23 cellular contexts compared by ENCODE assay signal in the genomic region with DNA sequence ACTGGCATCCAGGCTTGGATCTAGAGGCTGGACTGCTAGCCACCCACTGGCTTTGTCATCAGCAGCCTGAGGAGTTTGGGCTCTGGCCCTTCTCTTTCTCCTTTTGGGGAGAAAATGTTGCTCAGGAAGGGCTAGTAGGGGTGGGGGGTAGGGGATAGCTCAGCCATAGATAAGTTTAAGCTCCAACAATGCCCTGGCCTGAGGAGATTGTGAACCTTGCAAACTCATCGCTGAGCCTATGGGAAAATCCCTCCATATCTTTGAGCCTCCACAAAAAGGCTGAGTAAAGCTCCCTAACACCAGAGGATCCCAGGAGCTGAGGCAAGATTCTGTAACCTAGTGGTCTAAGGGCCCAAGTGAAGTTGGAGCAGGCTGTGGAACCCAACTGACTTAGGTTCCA. TPM values are rescaled to one million over a fixed set of nuclear protein-coding genes. Genes with fewer than 3 reads are reported as not detected.
A peak's percentile ranks its signal among the peaks of the same experiment; 100 is the strongest.
DNase-seq lines count a peak whose midpoint lies in the region; ATAC-seq and TF ChIP-seq lines count a peak whose summit lies in the region.
"Had no signal": no experiment of that assay in that cellular context is flagged by ENCODE, and none has a peak within 500 bp of the region (broad histone marks: within the 10 kb centered on the region; RNA-seq: fewer than 3 reads in every experiment).

No MANE protein-coding gene starts in this region.

- intact Hi-C loops in activated CD8-positive, alpha-beta T cell treated with anti-CD3 and anti-CD28 coated beads for 36 hours (cut with micrococcal nuclease): no loop called here

- H3K36me3 ChIP-seq in effector memory CD4-positive, alpha-beta T cell (ENCODE audit: control insufficient read depth, insufficient read depth, low read length): no peaks in the 10 kb centered on the region
- H3K36me3 ChIP-seq: BE2C had no signal

- no peak overlapping the region for H3K4me3 Mint-ChIP-seq in activated CD8-positive, alpha-beta T cell treated with anti-CD3 and anti-CD28 coated beads for 36 hours
- H3K4me3 Mint-ChIP-seq in activated CD8-positive, alpha-beta T cell treated with anti-CD3 and anti-CD28 coated beads, Interleukin-2, amount 10 ng/mL, durations not matched to agents 7 days and 5 days: no peak overlapping the region
- H3K4me3 Mint-ChIP-seq in IgD-negative memory B cell (no peak overlapping the region), T-helper 17 cell (no peak overlapping the region)
- H3K4me3 Mint-ChIP-seq: CD4-positive, alpha-beta memory T cell; HFFc6 had no signal

- no peak overlapping the region for H3K4me3 ChIP-seq in effector memory CD4-positive, alpha-beta T cell (ENCODE audit: insufficient read depth, low read depth, low read length, poor library complexity, severe bottlenecking)
- H3K4me3 ChIP-seq: A549; BLaER1 treated with 17β-estradiol and CSF1 and Interleukin-3, amounts not matched to agents 10 nM and 100 nM; HAP-1 had no signal

- H3K9me3 Mint-ChIP-seq in activated CD8-positive, alpha-beta T cell treated with anti-CD3 and anti-CD28 coated beads for 36 hours: no peaks in the 10 kb centered on the region
- no peaks in the 10 kb centered on the region for H3K9me3 Mint-ChIP-seq in activated CD8-positive, alpha-beta T cell treated with anti-CD3 and anti-CD28 coated beads, Interleukin-2, amount 10 ng/mL, durations not matched to agents 7 days and 5 days (ENCODE audit: insufficient read depth)
- H3K9me3 Mint-ChIP-seq in IgD-negative memory B cell: no peaks in the 10 kb centered on the region
- H3K9me3 Mint-ChIP-seq: CD4-positive, alpha-beta memory T cell had no signal

- TF ChIP-seq CTCF in activated CD8-positive, alpha-beta T cell treated with anti-CD3 and anti-CD28 coated beads for 36 hours (IDR thresholded peaks at IDR 0.05): no peak

- no peaks in the 10 kb centered on the region for H3K9me3 ChIP-seq in T-helper 17 cell (ENCODE audit: control insufficient read depth, low read length, poor library complexity, severe bottlenecking)
- H3K9me3 ChIP-seq in effector memory CD4-positive, alpha-beta T cell (ENCODE audit: control insufficient read depth, low read length): no peaks in the 10 kb centered on the region
- H3K9me3 ChIP-seq: A549; BE2C; BLaER1 treated with 17β-estradiol and CSF1 and Interleukin-3, amounts not matched to agents 10 nM and 100 nM; HAP-1 had no signal

- H3K4me1 ChIP-seq in effector memory CD4-positive, alpha-beta T cell (ENCODE audit: control insufficient read depth, insufficient read depth, low read length, poor library complexity, severe bottlenecking): peaks cover 8% of the 10 kb centered on the region
- H3K4me1 ChIP-seq: A549, BE2C, HAP-1 had no signal

- no peak for ATAC-seq in activated CD8-positive, alpha-beta T cell treated with anti-CD3 and anti-CD28 coated beads for 36 hours
- no peak for ATAC-seq in activated CD8-positive, alpha-beta T cell treated with anti-CD3 and anti-CD28 coated beads, Interleukin-2, amount 10 ng/mL, durations not matched to agents 7 days and 5 days
- ATAC-seq in T-helper 17 cell (no peak), HG03342 (IDR thresholded peaks at IDR 0.05; ENCODE audit: unreplicated experiment) (no peak)
- ATAC-seq: A549 had no signal

- DNase-seq in activated CD8-positive, alpha-beta T cell treated with anti-CD3 and anti-CD28 coated beads for 36 hours: no peak
- DNase-seq in activated CD8-positive, alpha-beta T cell treated with anti-CD3 and anti-CD28 coated beads, Interleukin-2, amount 10 ng/mL, durations not matched to agents 7 days and 5 days: no peak
- no peak for DNase-seq in T-helper 17 cell
- DNase-seq in effector memory CD4-positive, alpha-beta T cell: no peak
- no peak for DNase-seq in C1 segment of cervical spinal cord (lab: John Stamatoyannopoulos, UW)
- DNase-seq in substantia nigra (lab: John Stamatoyannopoulos, UW): no peak
- DNase-seq: 8988T; ACHN; AML-193; BE2C; Calu3; CD4-positive, alpha-beta memory T cell; COR-L47; DMS53; DMS79 treated with DMSO at 0.1 percent for 48 hours; GF-D8; GOT3; HFFc6 had no signal

- H3K27ac Mint-ChIP-seq in activated CD8-positive, alpha-beta T cell treated with anti-CD3 and anti-CD28 coated beads for 36 hours: peak overlapping the region; percentile 46
- no peak overlapping the region for H3K27ac Mint-ChIP-seq in activated CD8-positive, alpha-beta T cell treated with anti-CD3 and anti-CD28 coated beads, Interleukin-2, amount 10 ng/mL, durations not matched to agents 7 days and 5 days
- H3K27ac Mint-ChIP-seq in IgD-negative memory B cell: peak overlapping the region in 2 of 3 donors; percentile 21 to 62
- H3K27ac Mint-ChIP-seq in T-helper 17 cell: peak overlapping the region; percentile 79

- peaks cover 45% of the 10 kb centered on the region for H3K4me1 Mint-ChIP-seq in activated CD8-positive, alpha-beta T cell treated with anti-CD3 and anti-CD28 coated beads for 36 hours (ENCODE audit: low read depth)
- H3K4me1 Mint-ChIP-seq in activated CD8-positive, alpha-beta T cell treated with anti-CD3 and anti-CD28 coated beads, Interleukin-2, amount 10 ng/mL, durations not matched to agents 7 days and 5 days (ENCODE audit: low read depth): peaks cover 47% of the 10 kb centered on the region
- H3K4me1 Mint-ChIP-seq in IgD-negative memory B cell (peaks cover 7 to 22% (median 10%) of the 10 kb centered on the region in 3 donors), T-helper 17 cell (peaks cover 19% of the 10 kb centered on the region)

- CTCF ChIA-PET in activated CD8-positive, alpha-beta T cell treated with anti-CD3 and anti-CD28 coated beads for 36 hours (lab: Charles Lee): no interaction called here
- CTCF ChIA-PET in activated CD8-positive, alpha-beta T cell treated with anti-CD3 and anti-CD28 coated beads, Interleukin-2, amount 10 ng/mL, durations not matched to agents 7 days and 5 days (lab: Charles Lee): interaction anchor here (1.3 to 1.9 kb wide), 2 partner anchors 8 to 33 kb away, joined by 3 to 6 read pairs; no protein-coding TSS in a partner anchor

- POLR2A ChIA-PET in activated CD8-positive, alpha-beta T cell treated with anti-CD3 and anti-CD28 coated beads for 36 hours (lab: Charles Lee): interaction anchor here (1.5 to 6.1 kb wide), 2 partner anchors 7 to 52 kb away, joined by 4 to 40 read pairs; partner anchors contain the start of gene OTUD5
- POLR2A ChIA-PET in activated CD8-positive, alpha-beta T cell treated with anti-CD3 and anti-CD28 coated beads, Interleukin-2, amount 10 ng/mL, durations not matched to agents 7 days and 5 days (lab: Charles Lee): interaction anchor here (0.9 to 1.3 kb wide), 2 partner anchors 10 to 37 kb away, joined by 3 to 5 read pairs; partner anchors contain the start of gene SLC35A2

- peak overlapping the region; percentile 7 for H3K27ac ChIP-seq in effector memory CD4-positive, alpha-beta T cell (ENCODE audit: insufficient read depth, low read length, poor library complexity, severe bottlenecking)
- H3K27ac ChIP-seq in substantia nigra (ENCODE audit: low read depth, low read length, poor library complexity, severe bottlenecking): no peak overlapping the region
- H3K27ac ChIP-seq: A549; BLaER1 treated with 17β-estradiol and CSF1 and Interleukin-3, amounts not matched to agents 10 nM and 100 nM had no signal

- peaks cover 13% of the 10 kb centered on the region for H3K36me3 Mint-ChIP-seq in activated CD8-positive, alpha-beta T cell treated with anti-CD3 and anti-CD28 coated beads for 36 hours (ENCODE audit: low read depth)
- H3K36me3 Mint-ChIP-seq in activated CD8-positive, alpha-beta T cell treated with anti-CD3 and anti-CD28 coated beads, Interleukin-2, amount 10 ng/mL, durations not matched to agents 7 days and 5 days (ENCODE audit: low read depth): peaks cover 12% of the 10 kb centered on the region
- H3K36me3 Mint-ChIP-seq in IgD-negative memory B cell: peaks cover 2% of the 10 kb centered on the region
- peaks cover 2% of the 10 kb centered on the region for H3K36me3 Mint-ChIP-seq in T-helper 17 cell (ENCODE audit: low read depth)

- H3K27me3 ChIP-seq in effector memory CD4-positive, alpha-beta T cell (replicated peaks; ENCODE audit: control insufficient read depth, insufficient read depth, low read length, poor library complexity, severe bottlenecking): no peaks in the 10 kb centered on the region
- H3K27me3 ChIP-seq: BE2C had no signal

- no peaks in the 10 kb centered on the region for H3K27me3 Mint-ChIP-seq in activated CD8-positive, alpha-beta T cell treated with anti-CD3 and anti-CD28 coated beads for 36 hours
- H3K27me3 Mint-ChIP-seq in activated CD8-positive, alpha-beta T cell treated with anti-CD3 and anti-CD28 coated beads, Interleukin-2, amount 10 ng/mL, durations not matched to agents 7 days and 5 days (ENCODE audit: low read depth): no peaks in the 10 kb centered on the region
- H3K27me3 Mint-ChIP-seq in IgD-negative memory B cell (peaks cover 4% of the 10 kb centered on the region), T-helper 17 cell (no peaks in the 10 kb centered on the region)
- H3K27me3 Mint-ChIP-seq: CD4-positive, alpha-beta memory T cell had no signal

RNA-seq across cellular contexts. Expression of gene OTUD5, which starts 8.8 kb away (rescaled TPM):
- total RNA-seq in activated CD8-positive, alpha-beta T cell treated with anti-CD3 and anti-CD28 coated beads for 36 hours: 10 to 100 TPM; 50.6 to 51.5 TPM
- 10 to 100 TPM; 40.0 to 41.7 TPM for total RNA-seq in activated CD8-positive, alpha-beta T cell treated with anti-CD3 and anti-CD28 coated beads, Interleukin-2, amount 10 ng/mL, durations not matched to agents 7 days and 5 days
- polyA plus RNA-seq in IgD-negative memory B cell: 30.2 TPM
- 10 to 100 TPM; 91.0 to 91.6 TPM for total RNA-seq in T-helper 17 cell

RNA-seq across cellular contexts. Expression of gene KCND1, which starts 23.1 kb away (rescaled TPM):
- 1 to 10 TPM; 2.5 to 2.6 TPM for total RNA-seq in activated CD8-positive, alpha-beta T cell treated with anti-CD3 and anti-CD28 coated beads for 36 hours
- 1 to 10 TPM; 3.5 to 4.6 TPM for total RNA-seq in activated CD8-positive, alpha-beta T cell treated with anti-CD3 and anti-CD28 coated beads, Interleukin-2, amount 10 ng/mL, durations not matched to agents 7 days and 5 days
- 0.13 TPM for polyA plus RNA-seq in IgD-negative memory B cell
- 1 to 10 TPM; 2.2 to 3.2 TPM for total RNA-seq in T-helper 17 cell

RNA-seq across cellular contexts. Expression of gene PIM2, which starts 29.8 kb away (rescaled TPM):
- total RNA-seq in activated CD8-positive, alpha-beta T cell treated with anti-CD3 and anti-CD28 coated beads for 36 hours: 100 to 1,000 TPM; 169 to 177 TPM
- total RNA-seq in activated CD8-positive, alpha-beta T cell treated with anti-CD3 and anti-CD28 coated beads, Interleukin-2, amount 10 ng/mL, durations not matched to agents 7 days and 5 days: 10 to 100 TPM; 51.3 to 53.6 TPM
- 216 TPM for polyA plus RNA-seq in IgD-negative memory B cell
- 100 to 1,000 TPM; 301 to 481 TPM for total RNA-seq in T-helper 17 cell

RNA-seq across cellular contexts. Expression of gene SLC35A2, which starts 37.1 kb away (rescaled TPM):
- total RNA-seq in activated CD8-positive, alpha-beta T cell treated with anti-CD3 and anti-CD28 coated beads for 36 hours: 10 to 100 TPM; 14.7 to 15.0 TPM
- 10 to 100 TPM; 14.8 to 15.3 TPM for total RNA-seq in activated CD8-positive, alpha-beta T cell treated with anti-CD3 and anti-CD28 coated beads, Interleukin-2, amount 10 ng/mL, durations not matched to agents 7 days and 5 days
- polyA plus RNA-seq in IgD-negative memory B cell: 9.6 TPM
- 10 to 100 TPM; 34.8 to 50.7 TPM for total RNA-seq in T-helper 17 cell

RNA-seq across cellular contexts. Expression of gene PQBP1, which starts 50.9 kb away (rescaled TPM):
- 10 to 100 TPM; 63.9 to 66.5 TPM for total RNA-seq in activated CD8-positive, alpha-beta T cell treated with anti-CD3 and anti-CD28 coated beads for 36 hours
- 10 to 100 TPM; 63.9 to 70.8 TPM for total RNA-seq in activated CD8-positive, alpha-beta T cell treated with anti-CD3 and anti-CD28 coated beads, Interleukin-2, amount 10 ng/mL, durations not matched to agents 7 days and 5 days
- polyA plus RNA-seq in IgD-negative memory B cell: 99.8 TPM
- total RNA-seq in T-helper 17 cell: 10 to 100 TPM; 66.7 to 68.8 TPM
